In genomic region chr10:77702166-77702565, GRCh38 we compare ENCODE assay signal across 16 cellular contexts.
DNase-seq lines count a peak whose midpoint lies in the region; ATAC-seq and TF ChIP-seq lines count a peak whose summit lies in the region.
"Had no signal": no experiment of that assay in that cellular context is flagged by ENCODE, and none has a peak within 500 bp of the region (broad histone marks: within the 10 kb centered on the region; RNA-seq: fewer than 3 reads in every experiment).

No MANE protein-coding gene starts in this region.

- TF ChIP-seq CTCF in HFF-Myc (IDR thresholded peaks at IDR 0.05; ENCODE audit: low read depth, low read length, missing control alignments) (no peak), foreskin fibroblast (IDR thresholded peaks at IDR 0.05; ENCODE audit: low read depth, low read length) (no peak)

- H3K36me3 ChIP-seq in SK-N-MC (ENCODE audit: insufficient read depth, low read length): no peaks in the 10 kb centered on the region
- H3K36me3 ChIP-seq: SJCRH30 had no signal

- H3K4me3 ChIP-seq in HFF-Myc (replicated peaks; ENCODE audit: low read depth, low read length) (no peak overlapping the region), SK-N-MC (no peak overlapping the region), foreskin fibroblast (ENCODE audit: low read depth in 1 of 2, low read length in 2 of 2) (no peak overlapping the region)
- H3K4me3 ChIP-seq: SJCRH30, skin epidermis had no signal

- DNase-seq in ACHN (peak; percentile 11), HFF-Myc (ENCODE audit: extremely low read depth, low read depth) (peak; percentile 66), SK-N-MC (ENCODE audit: low read depth, low spot score) (peak; percentile 8), foreskin fibroblast (peak; percentile 84 to 92), COLO829 (ENCODE audit: low spot score) (no peak)
- no peak for DNase-seq in NK-92 treated with Interleukin-12 subunit alpha and Interleukin-12 subunit beta, amount 100 ng/mL, for 24 hours (lab: John Stamatoyannopoulos, UW)
- DNase-seq: activated CD4-positive, alpha-beta T cell treated with anti-CD3 and anti-CD28 coated beads, Interleukin-2, amount 50 U/mL, for 4 hours; erythroblast; GOT3; NCI-H1930; SJCRH30; stimulated activated naive CD4-positive, alpha-beta T cell treated with Interleukin-2 at 50 U/mL for 16 hours had no signal

- ATAC-seq in HG03565 (IDR thresholded peaks at IDR 0.05; ENCODE audit: unreplicated experiment) (no peak), GM21717 (IDR thresholded peaks at IDR 0.05; ENCODE audit: unreplicated experiment) (no peak)

- H3K9ac ChIP-seq in SK-N-MC (ENCODE audit: insufficient read length): no peak overlapping the region

- no peaks in the 10 kb centered on the region for H3K9me3 ChIP-seq in SK-N-MC (ENCODE audit: low read depth, low read length)
- H3K9me3 ChIP-seq: SJCRH30 had no signal

- H3K27ac ChIP-seq in SK-N-MC: peak overlapping the region; percentile 25; the same call in 1 of the 2 replicates
- H3K27ac ChIP-seq: C4-2B, SJCRH30, skin epidermis had no signal

- in situ Hi-C loops in ACHN (cut with HindIII; ENCODE audit: low pct_ligation_motif_present, low pct_unique_long_range_greater_than_20kb, low sequenced_read_pairs): no loop called here

Comparison
In these comparisons a context has a peak if more than half of its experiments do, and no peak if none do; other contexts are left out.
1. DNase-seq: peak in ACHN (single experiment), HFF-Myc (single experiment), SK-N-MC (single experiment) and foreskin fibroblast (2 of 2); none in NK-92 treated with Interleukin-12 subunit alpha and Interleukin-12 subunit beta, amount 100 ng/mL, for 24 hours (single experiment) and COLO829 (single experiment).